Comparison of ENCODE assay signal across 16 cellular contexts in the genomic region with DNA sequence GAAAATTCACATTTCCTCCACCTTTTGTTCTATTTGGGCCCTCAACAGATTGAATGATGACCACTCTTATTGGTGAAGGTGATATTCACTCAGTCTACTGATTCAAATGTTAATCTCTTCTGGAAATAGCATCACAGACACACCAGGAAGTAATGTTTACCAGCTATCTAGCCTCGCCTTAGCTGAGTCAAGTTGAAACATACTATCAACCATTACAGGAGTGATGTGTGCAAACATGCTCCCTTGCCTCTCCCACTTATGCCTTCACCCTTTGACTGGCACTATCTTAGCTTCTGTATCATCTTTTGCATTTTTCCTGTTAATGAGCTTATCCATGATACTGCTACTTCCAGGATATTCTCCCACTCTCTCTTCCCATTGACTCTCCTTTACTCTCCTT.
DNase-seq lines count a peak whose midpoint lies in the region; ATAC-seq and TF ChIP-seq lines count a peak whose summit lies in the region.
"Had no signal": no experiment of that assay in that cellular context is flagged by ENCODE, and none has a peak within 500 bp of the region (broad histone marks: within the 10 kb centered on the region; RNA-seq: fewer than 3 reads in every experiment).

No MANE protein-coding gene starts in this region.

- no peaks in the 10 kb centered on the region for H3K36me3 ChIP-seq in transverse colon

- H3K4me1 ChIP-seq in transverse colon: peaks cover 0 to 33% (median 7%) of the 10 kb centered on the region in 4 donors

- peak; percentile 44 for ATAC-seq in activated CD4-positive, alpha-beta T cell treated with anti-CD3 and anti-CD28 coated beads for 36 hours
- ATAC-seq in HG02642 (IDR thresholded peaks at IDR 0.05; ENCODE audit: poor library complexity, unreplicated experiment): peak; percentile 69
- ATAC-seq in HG03378 (IDR thresholded peaks at IDR 0.05; ENCODE audit: unreplicated experiment): peak; percentile 93
- no peak for ATAC-seq in activated naive CD4-positive, alpha-beta T cell treated with anti-CD3 and anti-CD28 coated beads, Interleukin-2, amount 50 U/mL, for 72 hours
- ATAC-seq: stimulated activated naive CD8-positive, alpha-beta T cell treated with anti-CD3 and anti-CD28 coated beads, Interleukin-15, amount 100 ng/mL, for 72 hours had no signal

- POLR2A ChIA-PET in activated CD4-positive, alpha-beta T cell treated with anti-CD3 and anti-CD28 coated beads for 36 hours (lab: Charles Lee): no interaction called here
- POLR2A ChIA-PET in activated CD4-positive, alpha-beta T cell treated with anti-CD3 and anti-CD28 coated beads, Interleukin-2, amount 10 ng/mL, durations not matched to agents 7 days and 5 days (lab: Charles Lee): no interaction called here

- in situ Hi-C loops in transverse colon (cut with MboI; ENCODE audit: low pct_ligation_motif_present in 1 of 4, low pct_unique_long_range_greater_than_20kb in 1 of 4, low sequenced_read_pairs in 3 of 4): no loop called here

- 38 to 67% methylated on average over 1 of the region's 1 CpG for WGBS in transverse colon (ENCODE audit: low coverage in 1 of 2), 2 donors

- intact Hi-C loops in activated CD4-positive, alpha-beta T cell treated with anti-CD3 and anti-CD28 coated beads for 36 hours (cut with DNase I, micrococcal nuclease): no loop called here
- intact Hi-C loops in transverse colon (cut with DNase I; ENCODE audit: low total_unique reads): no loop called here

- no peak for TF ChIP-seq POLR2A in transverse colon (IDR thresholded peaks at IDR 0.05)

- no peak for TF ChIP-seq EP300 in transverse colon (IDR thresholded peaks at IDR 0.05; ENCODE audit: low read depth)

- H3K9me3 ChIP-seq in transverse colon: no peaks in the 10 kb centered on the region

- TF ChIP-seq CTCF in transverse colon (IDR thresholded peaks at IDR 0.05): no peak

- no peaks in the 10 kb centered on the region for H3K9me3 Mint-ChIP-seq in activated CD4-positive, alpha-beta T cell treated with anti-CD3 and anti-CD28 coated beads for 36 hours (ENCODE audit: low read depth)
- no peaks in the 10 kb centered on the region for H3K9me3 Mint-ChIP-seq in activated CD4-positive, alpha-beta T cell treated with anti-CD3 and anti-CD28 coated beads, Interleukin-2, amount 10 ng/mL, durations not matched to agents 7 days and 5 days
- no peaks in the 10 kb centered on the region for H3K9me3 Mint-ChIP-seq in activated naive CD4-positive, alpha-beta T cell treated with anti-CD3 and anti-CD28 coated beads, Interleukin-2, amount 50 U/mL, for 72 hours
- H3K9me3 Mint-ChIP-seq: stimulated activated naive CD8-positive, alpha-beta T cell treated with anti-CD3 and anti-CD28 coated beads, Interleukin-15, amount 100 ng/mL, for 72 hours had no signal

- H3K36me3 Mint-ChIP-seq in activated CD4-positive, alpha-beta T cell treated with anti-CD3 and anti-CD28 coated beads for 36 hours (ENCODE audit: low read depth): no peaks in the 10 kb centered on the region
- H3K36me3 Mint-ChIP-seq in activated CD4-positive, alpha-beta T cell treated with anti-CD3 and anti-CD28 coated beads, Interleukin-2, amount 10 ng/mL, durations not matched to agents 7 days and 5 days (ENCODE audit: low read depth): no peaks in the 10 kb centered on the region
- H3K36me3 Mint-ChIP-seq in activated naive CD4-positive, alpha-beta T cell treated with anti-CD3 and anti-CD28 coated beads, Interleukin-2, amount 50 U/mL, for 72 hours: no peaks in the 10 kb centered on the region

- no peak for DNase-seq in activated CD4-positive, alpha-beta T cell treated with anti-CD3 and anti-CD28 coated beads for 36 hours
- no peak for DNase-seq in activated CD4-positive, alpha-beta T cell treated with anti-CD3 and anti-CD28 coated beads, Interleukin-2, amount 10 ng/mL, durations not matched to agents 7 days and 5 days
- DNase-seq in transverse colon: no peak
- no peak for DNase-seq in NCI-H1436 treated with DMSO at 0.1 percent for 48 hours (lab: John Stamatoyannopoulos, UW)
- DNase-seq in cortex of kidney (lab: John Stamatoyannopoulos, UW): no peak
- DNase-seq in activated naive CD4-positive, alpha-beta T cell treated with anti-CD3 and anti-CD28 coated beads, Interleukin-2, amount 50 U/mL, for 72 hours (ENCODE audit: low spot score in 2 of 2): no peak
- DNase-seq: 8988T; activated CD8-positive, alpha-beta memory T cell treated with anti-CD3 and anti-CD28 coated beads, Interleukin-2, amount 50 U/mL, for 48 hours; anterior cingulate cortex; effector CD4-positive, alpha-beta T cell; mesendoderm; posterior cingulate gyrus; stimulated activated CD4-positive, alpha-beta T cell treated with anti-CD3 and anti-CD28 coated beads, Interleukin-1b, Interleukin-23, amount 100 ng/mL, for 48 hours; stimulated activated naive CD8-positive, alpha-beta T cell treated with anti-CD3 and anti-CD28 coated beads, Interleukin-15, amount 100 ng/mL, for 72 hours had no signal

- no peak overlapping the region for H3K27ac Mint-ChIP-seq in activated CD4-positive, alpha-beta T cell treated with anti-CD3 and anti-CD28 coated beads for 36 hours
- H3K27ac Mint-ChIP-seq in activated CD4-positive, alpha-beta T cell treated with anti-CD3 and anti-CD28 coated beads, Interleukin-2, amount 10 ng/mL, durations not matched to agents 7 days and 5 days: no peak overlapping the region
- H3K27ac Mint-ChIP-seq in activated naive CD4-positive, alpha-beta T cell treated with anti-CD3 and anti-CD28 coated beads, Interleukin-2, amount 50 U/mL, for 72 hours: no peak overlapping the region
- H3K27ac Mint-ChIP-seq: stimulated activated naive CD8-positive, alpha-beta T cell treated with anti-CD3 and anti-CD28 coated beads, Interleukin-15, amount 100 ng/mL, for 72 hours had no signal

- no peak overlapping the region for H3K4me3 Mint-ChIP-seq in activated CD4-positive, alpha-beta T cell treated with anti-CD3 and anti-CD28 coated beads for 36 hours
- H3K4me3 Mint-ChIP-seq in activated CD4-positive, alpha-beta T cell treated with anti-CD3 and anti-CD28 coated beads, Interleukin-2, amount 10 ng/mL, durations not matched to agents 7 days and 5 days: no peak overlapping the region
- H3K4me3 Mint-ChIP-seq: stimulated activated naive CD8-positive, alpha-beta T cell treated with anti-CD3 and anti-CD28 coated beads, Interleukin-15, amount 100 ng/mL, for 72 hours had no signal

- no peaks in the 10 kb centered on the region for H3K4me1 Mint-ChIP-seq in activated CD4-positive, alpha-beta T cell treated with anti-CD3 and anti-CD28 coated beads for 36 hours
- no peaks in the 10 kb centered on the region for H3K4me1 Mint-ChIP-seq in activated CD4-positive, alpha-beta T cell treated with anti-CD3 and anti-CD28 coated beads, Interleukin-2, amount 10 ng/mL, durations not matched to agents 7 days and 5 days
- H3K4me1 Mint-ChIP-seq: stimulated activated naive CD8-positive, alpha-beta T cell treated with anti-CD3 and anti-CD28 coated beads, Interleukin-15, amount 100 ng/mL, for 72 hours had no signal

- H3K27ac ChIP-seq in transverse colon: peak overlapping the region; percentile 61 to 77 (median 70)

- CTCF ChIA-PET in activated CD4-positive, alpha-beta T cell treated with anti-CD3 and anti-CD28 coated beads for 36 hours (lab: Charles Lee): no interaction called here
- CTCF ChIA-PET in activated CD4-positive, alpha-beta T cell treated with anti-CD3 and anti-CD28 coated beads, Interleukin-2, amount 10 ng/mL, durations not matched to agents 7 days and 5 days (lab: Charles Lee): no interaction called here

- no peaks in the 10 kb centered on the region for H3K27me3 Mint-ChIP-seq in activated CD4-positive, alpha-beta T cell treated with anti-CD3 and anti-CD28 coated beads for 36 hours
- H3K27me3 Mint-ChIP-seq in activated CD4-positive, alpha-beta T cell treated with anti-CD3 and anti-CD28 coated beads, Interleukin-2, amount 10 ng/mL, durations not matched to agents 7 days and 5 days: no peaks in the 10 kb centered on the region

- H3K4me3 ChIP-seq in transverse colon: no peak overlapping the region

- no peaks in the 10 kb centered on the region for H3K27me3 ChIP-seq in transverse colon

Comparison
In these comparisons a context has a peak if more than half of its experiments do, and no peak if none do; other contexts are left out.
1. ATAC-seq: peak in activated CD4-positive, alpha-beta T cell treated with anti-CD3 and anti-CD28 coated beads for 36 hours (single experiment), HG02642 (single experiment) and HG03378 (single experiment); none in activated naive CD4-positive, alpha-beta T cell treated with anti-CD3 and anti-CD28 coated beads, Interleukin-2, amount 50 U/mL, for 72 hours (0 of 2).